ENCODE assay signal across 8 cellular contexts in the genomic region with DNA sequence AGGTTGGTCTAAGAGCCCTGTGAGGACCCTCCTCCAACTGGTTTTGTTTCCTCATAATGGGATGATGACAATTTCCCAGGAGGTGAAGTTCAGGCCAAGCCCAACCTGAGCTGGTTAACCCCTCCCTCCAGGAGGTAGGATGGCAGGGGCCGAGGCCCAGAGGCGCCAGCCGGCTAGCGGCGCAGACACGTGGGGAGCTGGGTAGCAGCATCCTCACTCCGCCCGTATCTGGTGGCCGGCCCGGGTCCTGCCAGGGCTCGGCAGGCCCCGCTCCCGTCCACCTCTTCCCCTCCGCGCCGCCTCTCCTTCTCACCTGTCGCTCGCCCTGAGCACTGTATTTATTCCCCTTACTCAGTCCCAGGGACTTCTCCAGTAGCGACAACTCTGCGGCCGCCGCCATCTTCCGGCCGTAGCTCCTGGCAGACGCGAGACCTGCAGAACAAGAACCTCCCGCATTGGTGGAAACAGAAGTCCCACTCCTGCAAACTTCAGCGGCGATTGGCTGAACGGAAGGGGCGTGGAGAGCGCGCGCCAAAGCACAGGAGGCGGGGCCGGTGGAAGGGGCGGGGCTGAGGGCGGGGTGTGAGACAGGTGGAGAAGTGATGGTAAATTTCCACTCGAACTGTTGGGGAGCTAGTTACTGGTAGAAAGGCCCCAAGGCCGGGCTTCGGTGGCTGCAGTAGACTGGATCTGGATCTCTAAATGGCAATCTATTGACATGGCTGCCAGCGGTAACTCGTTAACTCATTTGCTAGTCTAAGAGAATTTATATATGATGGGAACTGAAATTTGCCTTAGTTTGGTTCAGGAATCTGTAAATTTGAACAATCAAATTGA. TPM values are rescaled to one million over a fixed set of nuclear protein-coding genes. Genes with fewer than 3 reads are reported as not detected.
DNase-seq lines count a peak whose midpoint lies in the region; ATAC-seq, FAIRE-seq and TF ChIP-seq lines count a peak whose summit lies in the region.

A gene (minus strand): TSS at position 427 of the 837 bp plus-strand sequence. CDS start 27 bp downstream, at position 400.

- TF ChIP-seq CTCF in OCI-LY1 (IDR thresholded peaks at IDR 0.05; ENCODE audit: low read length) (no peak; the same call in 1 of the 2 replicates), endothelial cell of umbilical vein (IDR thresholded peaks at IDR 0.05; ENCODE audit: extremely low read depth in 1 of 2, insufficient read depth in 1 of 2, low read depth in 1 of 2, low read length in 2 of 2) (no peak)

- BruUV-seq in endothelial cell of umbilical vein (replicated peaks; lab: Mats Ljungman, UMichigan): TSS peak; percentile 45

- H3K27ac ChIP-seq in OCI-LY1 (ENCODE audit: low read depth, low read length, poor library complexity, severe bottlenecking) (peak within 1 kb of the TSS; percentile 19), endothelial cell of umbilical vein (ENCODE audit: insufficient read depth, low read depth, low read length) (peak within 1 kb of the TSS; percentile 70)

- no peaks in the 10 kb centered on the region for H3K9me2 ChIP-seq in OCI-LY1 (ENCODE audit: low read depth, low read length)

- H3K36me3 ChIP-seq in OCI-LY1 (ENCODE audit: insufficient read depth, low read length): peaks cover 30% of the 10 kb centered on the region
- H3K36me3 ChIP-seq in endothelial cell of umbilical vein (ENCODE audit: control insufficient read depth in 2 of 2, extremely low read depth in 1 of 2, insufficient read depth in 2 of 2, low read length in 2 of 2): no peaks in the 10 kb centered on the region

- no peaks in the 10 kb centered on the region for H3F3A ChIP-seq in OCI-LY1 (ENCODE audit: insufficient read depth, low read length)

- H3K79me2 ChIP-seq in OCI-LY1 (ENCODE audit: insufficient read depth, low read length) (peaks cover 42% of the 10 kb centered on the region), endothelial cell of umbilical vein (ENCODE audit: control insufficient read depth, insufficient read depth, low read length) (peaks cover 44% of the 10 kb centered on the region)

- dilution Hi-C loops in endothelial cell of umbilical vein (cut with MboI; ENCODE audit: extremely low pct_ligation_motif_present, low sequenced_read_pairs): no loop called here

- intact Hi-C loops in endothelial cell of umbilical vein (cut with micrococcal nuclease): loop anchor here (1.0 to 2.0 kb wide), 2 partner anchors 19 to 38 kb away; a partner anchor contains a TSS

- H4K20me1 ChIP-seq in OCI-LY1 (ENCODE audit: insufficient read depth, low read length): no peaks in the 10 kb centered on the region
- no peaks in the 10 kb centered on the region for H4K20me1 ChIP-seq in endothelial cell of umbilical vein (replicated peaks; ENCODE audit: control insufficient read depth, extremely low read depth, insufficient read depth, low read length)

- H2AFZ ChIP-seq in OCI-LY1 (ENCODE audit: low read length): peak within 1 kb of the TSS; percentile 73
- H2AFZ ChIP-seq in endothelial cell of umbilical vein (ENCODE audit: low read depth, low read length): peak within 1 kb of the TSS; percentile 73

- H3K4me2 ChIP-seq in OCI-LY1 (ENCODE audit: low read length): peak within 1 kb of the TSS; percentile 91
- peak within 1 kb of the TSS; percentile 97 for H3K4me2 ChIP-seq in endothelial cell of umbilical vein (ENCODE audit: insufficient read depth, low read length)

- TF ChIP-seq POLR2A in endothelial cell of umbilical vein (IDR thresholded peaks at IDR 0.05; ENCODE audit: low read depth, low read length): peak; percentile 81

- H3K9me3 ChIP-seq in OCI-LY1 (ENCODE audit: low read length) (no peaks in the 10 kb centered on the region), endothelial cell of umbilical vein (replicated peaks; ENCODE audit: control insufficient read depth, insufficient read depth, low read length) (no peaks in the 10 kb centered on the region)

- H3K4me1 ChIP-seq in OCI-LY1 (ENCODE audit: insufficient read depth, low read length, severe bottlenecking): peaks cover 18% of the 10 kb centered on the region
- H3K4me1 ChIP-seq in endothelial cell of umbilical vein (ENCODE audit: control insufficient read depth, extremely low read depth, insufficient read depth, low read length): peaks cover 15% of the 10 kb centered on the region

- H3K4me3 ChIP-seq in OCI-LY1 (ENCODE audit: low read depth, low read length, poor library complexity, severe bottlenecking) (peak within 1 kb of the TSS; percentile 80), endothelial cell of umbilical vein (replicated peaks in 1 of 3; ENCODE audit: insufficient read depth in 1 of 3, low read depth in 1 of 3, low read length in 3 of 3) (peak within 1 kb of the TSS; percentile 67 to 99 (median 89))

- H3K9me1 ChIP-seq in endothelial cell of umbilical vein (replicated peaks; ENCODE audit: control insufficient read depth, extremely low read depth, insufficient read depth, low read length): no peaks in the 10 kb centered on the region

- peak; percentile 98 for DNase-seq in DMS 273 (lab: John Stamatoyannopoulos, UW; ENCODE audit: unreplicated experiment)
- DNase-seq in HuH-7 (ENCODE audit: low spot score): peak; percentile 86
- DNase-seq in activated CD8-positive, alpha-beta memory T cell treated with anti-CD3 and anti-CD28 coated beads, Interleukin-2, amount 50 U/mL, for 4 hours: peak; percentile 98
- DNase-seq in endothelial cell of umbilical vein (ENCODE audit: low read depth, low spot score): peak; percentile 96
- peak; percentile 97 for DNase-seq in midbrain (lab: John Stamatoyannopoulos, UW)
- DNase-seq in stimulated activated CD8-positive, alpha-beta memory T cell treated with anti-CD3 and anti-CD28 coated beads, Interleukin-15, amount 100 ng/mL, for 48 hours (ENCODE audit: low read depth in 2 of 2): peak; percentile 94 to 96

- peak within 1 kb of the TSS; percentile 83 for H3K9ac ChIP-seq in OCI-LY1 (ENCODE audit: low read length)
- H3K9ac ChIP-seq in endothelial cell of umbilical vein (replicated peaks; ENCODE audit: extremely low read depth, insufficient read depth, low read length): peak within 1 kb of the TSS; percentile 77

- ATAC-seq in GM21526 (IDR thresholded peaks at IDR 0.05; ENCODE audit: low FRiP score, unreplicated experiment): peak; percentile 98

- CTCF ChIA-PET in endothelial cell of umbilical vein (lab: Charles Lee): interaction anchor here (0.8 to 2.0 kb wide), 9 partner anchors 9 to 827 kb away, joined by 3 to 9 read pairs (median 5); a partner anchor contains a TSS

- FAIRE-seq in endothelial cell of umbilical vein (lab: Jason Lieb, UNC): peak; percentile 94

- H3K27me3 ChIP-seq in OCI-LY1 (ENCODE audit: insufficient read depth, low read length) (no peaks in the 10 kb centered on the region), endothelial cell of umbilical vein (ENCODE audit: control insufficient read depth in 2 of 2, insufficient read depth in 2 of 2, low read length in 2 of 2) (no peaks in the 10 kb centered on the region)

- POLR2A ChIA-PET in endothelial cell of umbilical vein (lab: Charles Lee): interaction anchor here (0.5 to 1.2 kb wide), 3 partner anchors 23 to 336 kb away, joined by 3 to 5 read pairs (median 5); a partner anchor contains a TSS

TF ChIP-seq in endothelial cell of umbilical vein, 7 proteins besides CTCF, POLR2A, EP300 and RAD21:
- TF ChIP-seq GATA2 (IDR thresholded peaks at IDR 0.05; ENCODE audit: insufficient read depth, insufficient read length, low read depth, low read length) (no peak), MYC (IDR thresholded peaks at IDR 0.05; ENCODE audit: low read depth, low read length) (peak; percentile 62), POLR2AphosphoS5 (IDR thresholded peaks at IDR 0.05; ENCODE audit: insufficient read depth, low read depth, low read length) (peak; percentile 79), FOS (IDR thresholded peaks at IDR 0.05; ENCODE audit: borderline replicate concordance, insufficient read depth, low read length) (no peak), EZH2 (IDR thresholded peaks at IDR 0.05; ENCODE audit: borderline replicate concordance, low read depth, low read length, severe bottlenecking) (no peak)
- TF ChIP-seq, protein P1, sequence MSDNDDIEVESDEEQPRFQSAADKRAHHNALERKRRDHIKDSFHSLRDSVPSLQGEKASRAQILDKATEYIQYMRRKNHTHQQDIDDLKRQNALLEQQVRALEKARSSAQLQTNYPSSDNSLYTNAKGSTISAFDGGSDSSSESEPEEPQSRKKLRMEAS (IDR thresholded peaks at IDR 0.05; ENCODE audit: insufficient read depth, insufficient read length): peak; percentile 31
TF ChIP-seq in endothelial cell of umbilical vein: peak in this region for 3.

RNA-seq across cellular contexts. Expression of the gene that starts here (rescaled TPM):
- 58.1 and 62.4 TPM in 2 replicates for total RNA-seq in endothelial cell of umbilical vein
- 42.5 and 53.8 TPM in 2 replicates for polyA plus RNA-seq in endothelial cell of umbilical vein
- polyA plus RNA-seq in endothelial cell of umbilical vein (2011; cell fraction: cytosol; rRNA removed): 80.2 and 105 TPM in 2 replicates
- 34.0 and 49.2 TPM in 2 replicates for polyA plus RNA-seq in endothelial cell of umbilical vein (2011; cell fraction: nucleus; rRNA removed)
- 60.0 and 85.2 TPM in 2 replicates for polyA plus RNA-seq in endothelial cell of umbilical vein (2012)
- 24.1 and 25.1 TPM in 2 replicates for polyA minus RNA-seq in endothelial cell of umbilical vein
- 15.2 TPM for polyA minus RNA-seq in endothelial cell of umbilical vein (2011; cell fraction: cytosol; rRNA and poly(A)+ RNA removed)
- polyA minus RNA-seq in endothelial cell of umbilical vein (2011; cell fraction: nucleus; rRNA and poly(A)+ RNA removed): 23.5 and 24.3 TPM in 2 replicates

Comparison
In these comparisons a context has a peak if more than half of its experiments do, and no peak if none do; other contexts are left out.
1. Peak in every context shown above with its lines: DNase-seq, ATAC-seq, H3K4me3 ChIP-seq and H3K27ac ChIP-seq.